22 cellular contexts compared by ENCODE assay signal in the genomic region with DNA sequence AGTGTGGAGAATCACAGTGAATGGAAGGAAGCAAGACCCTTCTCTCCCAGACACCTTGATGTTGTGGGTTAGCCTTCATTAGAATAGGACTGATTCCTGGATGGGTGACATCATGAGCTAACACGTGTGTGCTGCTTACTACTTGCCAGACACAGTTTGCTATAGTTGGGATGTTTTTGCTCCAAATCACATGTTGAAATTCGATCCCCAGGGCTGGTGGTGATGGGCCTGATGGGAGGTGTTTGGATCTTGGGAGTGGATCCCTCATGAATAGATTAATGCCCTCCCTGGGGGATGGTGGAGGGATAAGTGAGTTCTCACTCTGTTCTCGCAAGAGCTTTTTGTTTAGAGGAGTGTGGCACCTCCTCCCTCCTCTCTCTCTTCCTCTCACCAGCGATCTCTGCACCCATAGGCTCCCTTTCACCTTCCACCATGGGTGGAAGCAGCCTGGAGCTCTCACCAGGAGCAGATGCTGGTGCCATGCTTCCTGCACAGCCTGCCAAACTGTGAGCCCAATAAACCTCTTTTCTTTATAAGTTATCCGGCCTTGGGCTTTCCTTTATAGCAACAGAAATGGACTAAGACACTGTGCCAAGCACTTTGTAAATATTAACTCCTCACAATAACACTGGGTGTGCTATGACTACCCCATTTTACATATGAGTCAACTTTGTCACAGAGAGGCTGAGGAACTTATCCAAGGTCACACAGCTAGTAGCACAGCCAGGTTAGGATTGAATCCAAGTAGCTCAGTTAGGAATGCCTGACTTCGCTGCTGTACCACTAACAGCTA.
DNase-seq lines count a peak whose midpoint lies in the region; ATAC-seq, FAIRE-seq and TF ChIP-seq lines count a peak whose summit lies in the region.
"Had no signal": no experiment of that assay in that cellular context is flagged by ENCODE, and none has a peak within 500 bp of the region (broad histone marks: within the 10 kb centered on the region; RNA-seq: fewer than 3 reads in every experiment).

No MANE protein-coding gene starts in this region.

- WGBS in adrenal gland, 4 donors = 63 to 72% (median 67%) methylated on average over 6 of the region's 6 CpGs

- peak; percentile 88 for FAIRE-seq in bronchial epithelial cell (lab: Jason Lieb, UNC)
- FAIRE-seq: A549 had no signal

- H3K4me3 ChIP-seq in bronchial epithelial cell (ENCODE audit: low read depth, low read length) (no peak overlapping the region), adrenal gland (no peak overlapping the region)
- H3K4me3 ChIP-seq: A549, esophagus squamous epithelium, transverse colon had no signal

- H3K27ac ChIP-seq in adrenal gland = no peak overlapping the region
- H3K27ac ChIP-seq: A549, C4-2B, esophagus squamous epithelium, transverse colon had no signal

- no peaks in the 10 kb centered on the region for H3K36me3 ChIP-seq in bronchial epithelial cell (ENCODE audit: control insufficient read depth, insufficient read depth, low read length)
- no peaks in the 10 kb centered on the region for H3K36me3 ChIP-seq in adrenal gland (replicated peaks in 1 of 2)
- H3K36me3 ChIP-seq: esophagus squamous epithelium, transverse colon had no signal

- H3K4me1 Mint-ChIP-seq in type B pancreatic cell (ENCODE audit: unreplicated experiment) = peaks cover 55% of the 10 kb centered on the region

- intact Hi-C loops in adrenal gland (cut with DNase I) = loop anchor here in 1 of 2 donors (10.0 kb wide), 1 partner anchor 542 kb away; no protein-coding TSS in a partner anchor

- no peak overlapping the region for H3K4me3 Mint-ChIP-seq in type B pancreatic cell
- H3K4me3 Mint-ChIP-seq: activated CD8-positive, alpha-beta T cell treated with anti-CD3 and anti-CD28 coated beads for 36 hours; activated naive CD8-positive, alpha-beta T cell; activated T-cell treated with anti-CD3 and anti-CD28 coated beads, Interleukin-2, amount 50 U/mL, for 4 hours; WTC11 had no signal

- H3K27me3 ChIP-seq in bronchial epithelial cell (ENCODE audit: control insufficient read depth, insufficient read depth, low read length) = peaks cover 3% of the 10 kb centered on the region
- H3K27me3 ChIP-seq in adrenal gland = peaks cover 5% of the 10 kb centered on the region

- DNase-seq in NCI-H82 (lab: John Stamatoyannopoulos, UW) = peak; percentile 44
- DNase-seq in NCI-H82 treated with DMSO at 0.1 percent for 48 hours (lab: John Stamatoyannopoulos, UW; ENCODE audit: unreplicated experiment) = no peak
- no peak for DNase-seq in bronchial epithelial cell (ENCODE audit: low read depth)
- peak; percentile 55 for DNase-seq in kidney tubule cell (ENCODE audit: low spot score)
- DNase-seq in type B pancreatic cell (ENCODE audit: extremely low spot score, unreplicated experiment) = no peak
- DNase-seq in adrenal gland = no peak
- DNase-seq: activated CD8-positive, alpha-beta T cell treated with anti-CD3 and anti-CD28 coated beads for 36 hours; activated T-cell treated with anti-CD3 and anti-CD28 coated beads, Interleukin-2, amount 50 U/mL, for 4 hours; esophagus squamous epithelium; hypothalamus; NCI-H1105 treated with DMSO at 0.1 percent for 48 hours; NCI-H446 treated with DMSO at 0.1 percent for 48 hours; right cardiac atrium; stimulated activated naive CD4-positive, alpha-beta T cell treated with Interleukin-2 at 50 U/mL for 16 hours; transverse colon had no signal

- peaks cover 38% of the 10 kb centered on the region for H3K27me3 Mint-ChIP-seq in type B pancreatic cell
- H3K27me3 Mint-ChIP-seq: activated naive CD8-positive, alpha-beta T cell had no signal

- H3K27ac Mint-ChIP-seq in type B pancreatic cell = peak overlapping the region; percentile 50
- H3K27ac Mint-ChIP-seq: activated CD8-positive, alpha-beta T cell treated with anti-CD3 and anti-CD28 coated beads for 36 hours; activated naive CD8-positive, alpha-beta T cell; WTC11 had no signal

- no peaks in the 10 kb centered on the region for H3K9me3 Mint-ChIP-seq in type B pancreatic cell
- H3K9me3 Mint-ChIP-seq: activated CD8-positive, alpha-beta T cell treated with anti-CD3 and anti-CD28 coated beads for 36 hours; activated T-cell treated with anti-CD3 and anti-CD28 coated beads, Interleukin-2, amount 50 U/mL, for 4 hours; WTC11 had no signal

- H3K36me3 Mint-ChIP-seq in type B pancreatic cell = no peaks in the 10 kb centered on the region
- H3K36me3 Mint-ChIP-seq: activated naive CD8-positive, alpha-beta T cell; WTC11 had no signal

- no peaks in the 10 kb centered on the region for H3K9me3 ChIP-seq in adrenal gland (replicated peaks in 1 of 3)
- H3K9me3 ChIP-seq: esophagus squamous epithelium, transverse colon had no signal

- no peak for TF ChIP-seq POLR2A in adrenal gland (IDR thresholded peaks at IDR 0.05)

- no peak for TF ChIP-seq CTCF in bronchial epithelial cell (IDR thresholded peaks at IDR 0.05; ENCODE audit: insufficient read depth, low read length, severe bottlenecking)
- TF ChIP-seq CTCF in type B pancreatic cell (conservative IDR thresholded peaks at IDR 0.05) = no peak
- TF ChIP-seq CTCF in adrenal gland (IDR thresholded peaks at IDR 0.05) = no peak

- ATAC-seq in HG02970 (IDR thresholded peaks at IDR 0.05; ENCODE audit: low FRiP score, unreplicated experiment) (no peak), GM21576 (IDR thresholded peaks at IDR 0.05; ENCODE audit: unreplicated experiment) (no peak)
- ATAC-seq: A549; activated CD8-positive, alpha-beta T cell treated with anti-CD3 and anti-CD28 coated beads for 36 hours; activated T-cell treated with anti-CD3 and anti-CD28 coated beads, Interleukin-2, amount 50 U/mL, for 4 hours; right cardiac atrium; Right ventricle myocardium inferior; WTC11 had no signal

- peaks cover 0 to 5% of the 10 kb centered on the region in 2 donors for H3K4me1 ChIP-seq in adrenal gland (replicated peaks in 1 of 2)
- H3K4me1 ChIP-seq: A549, esophagus squamous epithelium, transverse colon had no signal

Comparison
In these comparisons a context has a peak if more than half of its experiments do, and no peak if none do; other contexts are left out.
1. DNase-seq: peak in NCI-H82 (single experiment) and kidney tubule cell (single experiment); none in NCI-H82 treated with DMSO at 0.1 percent for 48 hours (single experiment), bronchial epithelial cell (single experiment), type B pancreatic cell (single experiment) and adrenal gland (0 of 7).